Comparison of ENCODE assay signal across 16 cellular contexts in genomic region chr11:102288745-102289083, GRCh38. TPM values are rescaled to one million over a fixed set of nuclear protein-coding genes. Genes with fewer than 3 reads are reported as not detected.
DNase-seq lines count a peak whose midpoint lies in the region; ATAC-seq lines count a peak whose summit lies in the region.
"Had no signal": no experiment of that assay in that cellular context is flagged by ENCODE, and none has a peak within 500 bp of the region (broad histone marks: within the 10 kb centered on the region; RNA-seq: fewer than 3 reads in every experiment).

No MANE protein-coding gene starts in this region.

- H3K4me1 ChIP-seq in adipocyte (ENCODE audit: control insufficient read depth, insufficient read depth, low read length), result peaks cover 15% of the 10 kb centered on the region
- H3K4me1 ChIP-seq: right lobe of liver had no signal

- H3K36me3 ChIP-seq in KOPT-K1 (ENCODE audit: insufficient read depth, low read length), result no peaks in the 10 kb centered on the region
- H3K36me3 ChIP-seq in adipocyte (ENCODE audit: control insufficient read depth, insufficient read depth, low read length, severe bottlenecking), result no peaks in the 10 kb centered on the region
- H3K36me3 ChIP-seq: gastroesophageal sphincter, right lobe of liver had no signal

- H3K9me3 ChIP-seq in KOPT-K1 (ENCODE audit: insufficient read depth, low read length, poor library complexity, severe bottlenecking) (no peaks in the 10 kb centered on the region), adipocyte (ENCODE audit: control insufficient read depth, low read length) (no peaks in the 10 kb centered on the region)
- H3K9me3 ChIP-seq: gastroesophageal sphincter, right lobe of liver had no signal

- H3K27me3 ChIP-seq in adipocyte (replicated peaks; ENCODE audit: control insufficient read depth, insufficient read depth, low read length), result no peaks in the 10 kb centered on the region
- H3K27me3 ChIP-seq: gastroesophageal sphincter, right lobe of liver had no signal

- ATAC-seq in stimulated activated effector memory CD8-positive, alpha-beta T cell treated with anti-CD3 and anti-CD28 coated beads, Interleukin-12 subunit alpha, Interleukin-12 subunit beta, amount 100 ng/mL, for 72 hours, result no peak
- ATAC-seq in HG03025 (IDR thresholded peaks at IDR 0.05; ENCODE audit: low FRiP score, unreplicated experiment), result no peak

- CTCF ChIA-PET in activated naive CD4-positive, alpha-beta T cell treated with anti-CD3 and anti-CD28 coated beads for 36 hours (lab: Charles Lee), result interaction anchor here (0.6 to 9.4 kb wide), 28 partner anchors 9 to 849 kb away, joined by 3 to 124 read pairs (median 6); partner anchors contain the start of gene BIRC3

- no peak overlapping the region for H3K9ac ChIP-seq in adipocyte (ENCODE audit: low read length)

- peak overlapping the region; percentile 45 for H3K27ac ChIP-seq in KOPT-K1 (ENCODE audit: low read depth, low read length, poor library complexity, severe bottlenecking)
- H3K27ac ChIP-seq: 22Rv1, C4-2B, right lobe of liver had no signal

- H3K27ac Mint-ChIP-seq in T-helper 1 cell treated with Interleukin-12 subunit alpha and Interleukin-12 subunit beta and Interleukin-4 antibody, amounts not matched to agents 30 μg/mL and 1 μg/mL, for 36 hours, result no peak overlapping the region
- H3K27ac Mint-ChIP-seq in stimulated activated effector memory CD8-positive, alpha-beta T cell treated with anti-CD3 and anti-CD28 coated beads, Interleukin-12 subunit alpha, Interleukin-12 subunit beta, amount 100 ng/mL, for 72 hours, result no peak overlapping the region
- no peak overlapping the region for H3K27ac Mint-ChIP-seq in activated naive CD4-positive, alpha-beta T cell treated with anti-CD3 and anti-CD28 coated beads for 36 hours

- H3K4me3 Mint-ChIP-seq in T-helper 1 cell treated with Interleukin-12 subunit alpha and Interleukin-12 subunit beta and Interleukin-4 antibody, amounts not matched to agents 30 μg/mL and 1 μg/mL, for 36 hours, result peak overlapping the region; percentile 15
- H3K4me3 Mint-ChIP-seq in stimulated activated effector memory CD8-positive, alpha-beta T cell treated with anti-CD3 and anti-CD28 coated beads, Interleukin-12 subunit alpha, Interleukin-12 subunit beta, amount 100 ng/mL, for 72 hours, result peak overlapping the region; percentile 18
- H3K4me3 Mint-ChIP-seq in activated naive CD4-positive, alpha-beta T cell treated with anti-CD3 and anti-CD28 coated beads for 36 hours, result no peak overlapping the region

- no peaks in the 10 kb centered on the region for H3K27me3 Mint-ChIP-seq in T-helper 1 cell treated with Interleukin-12 subunit alpha and Interleukin-12 subunit beta and Interleukin-4 antibody, amounts not matched to agents 30 μg/mL and 1 μg/mL, for 36 hours (ENCODE audit: low read depth)
- no peaks in the 10 kb centered on the region for H3K27me3 Mint-ChIP-seq in activated naive CD4-positive, alpha-beta T cell treated with anti-CD3 and anti-CD28 coated beads for 36 hours (ENCODE audit: low read depth)

- H3K4me1 Mint-ChIP-seq in T-helper 1 cell treated with Interleukin-12 subunit alpha and Interleukin-12 subunit beta and Interleukin-4 antibody, amounts not matched to agents 30 μg/mL and 1 μg/mL, for 36 hours (ENCODE audit: low read depth), result peaks cover 28% of the 10 kb centered on the region
- H3K4me1 Mint-ChIP-seq in stimulated activated effector memory CD8-positive, alpha-beta T cell treated with anti-CD3 and anti-CD28 coated beads, Interleukin-12 subunit alpha, Interleukin-12 subunit beta, amount 100 ng/mL, for 72 hours, result peaks cover 13% of the 10 kb centered on the region
- H3K4me1 Mint-ChIP-seq in activated naive CD4-positive, alpha-beta T cell treated with anti-CD3 and anti-CD28 coated beads for 36 hours (ENCODE audit: low read depth), result peaks cover 16% of the 10 kb centered on the region

- DNase-seq in T-helper 1 cell, result no peak
- DNase-seq in adipocyte (ENCODE audit: low read depth), result peak; percentile 18
- no peak for DNase-seq in stimulated activated effector memory CD8-positive, alpha-beta T cell treated with anti-CD3 and anti-CD28 coated beads, Interleukin-12 subunit alpha, Interleukin-12 subunit beta, amount 100 ng/mL, for 72 hours (ENCODE audit: low spot score in 2 of 2)
- no peak for DNase-seq in cerebellum (ENCODE audit: low spot score)
- DNase-seq in activated naive CD4-positive, alpha-beta T cell treated with anti-CD3 and anti-CD28 coated beads for 36 hours, result no peak
- DNase-seq: NCI-H1694, NCI-H2227 treated with DMSO at 0.1 percent for 48 hours, right lobe of liver, RPMI8226 had no signal

- H3K36me3 Mint-ChIP-seq in T-helper 1 cell treated with Interleukin-12 subunit alpha and Interleukin-12 subunit beta and Interleukin-4 antibody, amounts not matched to agents 30 μg/mL and 1 μg/mL, for 36 hours (ENCODE audit: low read depth), result peaks cover 3% of the 10 kb centered on the region
- H3K36me3 Mint-ChIP-seq in stimulated activated effector memory CD8-positive, alpha-beta T cell treated with anti-CD3 and anti-CD28 coated beads, Interleukin-12 subunit alpha, Interleukin-12 subunit beta, amount 100 ng/mL, for 72 hours, result no peaks in the 10 kb centered on the region
- no peaks in the 10 kb centered on the region for H3K36me3 Mint-ChIP-seq in activated naive CD4-positive, alpha-beta T cell treated with anti-CD3 and anti-CD28 coated beads for 36 hours (ENCODE audit: low read depth)

- no peaks in the 10 kb centered on the region for H3K9me3 Mint-ChIP-seq in T-helper 1 cell treated with Interleukin-12 subunit alpha and Interleukin-12 subunit beta and Interleukin-4 antibody, amounts not matched to agents 30 μg/mL and 1 μg/mL, for 36 hours
- no peaks in the 10 kb centered on the region for H3K9me3 Mint-ChIP-seq in stimulated activated effector memory CD8-positive, alpha-beta T cell treated with anti-CD3 and anti-CD28 coated beads, Interleukin-12 subunit alpha, Interleukin-12 subunit beta, amount 100 ng/mL, for 72 hours
- no peaks in the 10 kb centered on the region for H3K9me3 Mint-ChIP-seq in activated naive CD4-positive, alpha-beta T cell treated with anti-CD3 and anti-CD28 coated beads for 36 hours
- H3K9me3 Mint-ChIP-seq: activated T-helper 1 cell treated with anti-CD3 and anti-CD28 coated beads, Interleukin-12 subunit alpha, Interleukin-12 subunit beta, Interleukin-2, Interleukin-4 antibody, amounts not matched to agents 30 ng/mL and 10 ng/mL and 1 ng/mL, durations not matched to agents 14 hours and 24 hours and 36 hours had no signal

- intact Hi-C loops in activated naive CD4-positive, alpha-beta T cell treated with anti-CD3 and anti-CD28 coated beads for 36 hours (cut with micrococcal nuclease), result loop anchor here (1.0 to 10.0 kb wide), 9 partner anchors 30 to 506 kb away; partner anchors contain the start of gene MMP1

- no peak overlapping the region for H3K4me3 ChIP-seq in adipocyte (ENCODE audit: low read length)
- H3K4me3 ChIP-seq: right lobe of liver had no signal

RNA-seq across cellular contexts. Expression of gene BIRC3, which starts 28.6 kb away (rescaled TPM):
- total RNA-seq in cerebellum, result 1.1 TPM
- total RNA-seq in activated naive CD4-positive, alpha-beta T cell treated with anti-CD3 and anti-CD28 coated beads for 36 hours, result 100 to 1,000 TPM; 100 to 105 TPM

RNA-seq across cellular contexts. Expression of gene BIRC2, which starts 58.3 kb away (rescaled TPM):
- 96.0 TPM for total RNA-seq in cerebellum
- 10 to 100 TPM; 26.6 to 26.9 TPM for total RNA-seq in activated naive CD4-positive, alpha-beta T cell treated with anti-CD3 and anti-CD28 coated beads for 36 hours

Comparison
In these comparisons a context has a peak if more than half of its experiments do, and no peak if none do; other contexts are left out.
1. RNA of gene BIRC3, which starts 28.6 kb away (total RNA-seq): 100 to 105 TPM in activated naive CD4-positive, alpha-beta T cell treated with anti-CD3 and anti-CD28 coated beads for 36 hours; 1.1 TPM in cerebellum (single experiment); every median in the first group is over 10 times any median in the second.